Comparison of ENCODE assay signal across 17 cellular contexts in genomic region chr18:42533010-42533409, GRCh38.
"Had no signal": no experiment of that assay in that cellular context is flagged by ENCODE, and none has a peak within 500 bp of the region (broad histone marks: within the 10 kb centered on the region; RNA-seq: fewer than 3 reads in every experiment).

No MANE protein-coding gene starts in this region.

- DNase-seq: activated CD4-positive, alpha-beta T cell treated with anti-CD3 and anti-CD28 coated beads, Interleukin-2, amount 50 U/mL, for 1 hour; activated CD8-positive, alpha-beta memory T cell treated with anti-CD3 and anti-CD28 coated beads for 24 hours; activated naive CD4-positive, alpha-beta T cell treated with anti-CD3 and anti-CD28 coated beads, Interleukin-2, amount 10 ng/mL, durations not matched to agents 7 days and 5 days; dermis blood vessel endothelial cell; effector memory CD8-positive, alpha-beta T cell; foreskin melanocyte; immature natural killer cell; lower lobe of right lung; midbrain; right cardiac atrium; stimulated activated CD4-positive, alpha-beta T cell treated with anti-CD3 and anti-CD28 coated beads, Interleukin-4, amount 100 ng/mL, for 4 hours; stimulated activated CD8-positive, alpha-beta memory T cell treated with anti-CD3 and anti-CD28 coated beads, Interleukin-4, amount 100 ng/mL, for 48 hours; stimulated activated naive CD4-positive, alpha-beta T cell treated with Interleukin-2 at 50 U/mL for 16 hours; SW 1271; upper lobe of left lung had no signal

- H3K36me3 ChIP-seq: ascending aorta, lower lobe of right lung, upper lobe of left lung had no signal

- H3K4me3 ChIP-seq: ascending aorta, lower lobe of right lung, upper lobe of left lung had no signal

- H3K9me3 ChIP-seq: ascending aorta, lower lobe of right lung, upper lobe of left lung had no signal

- H3K27me3 ChIP-seq: ascending aorta, upper lobe of left lung had no signal

- H3K4me1 ChIP-seq: ascending aorta, lower lobe of right lung had no signal

- H3K27ac ChIP-seq: ascending aorta, epithelial cell of prostate, lower lobe of right lung, upper lobe of left lung had no signal
